Comparison of ENCODE assay signal across 8 cellular contexts in the genomic region with DNA sequence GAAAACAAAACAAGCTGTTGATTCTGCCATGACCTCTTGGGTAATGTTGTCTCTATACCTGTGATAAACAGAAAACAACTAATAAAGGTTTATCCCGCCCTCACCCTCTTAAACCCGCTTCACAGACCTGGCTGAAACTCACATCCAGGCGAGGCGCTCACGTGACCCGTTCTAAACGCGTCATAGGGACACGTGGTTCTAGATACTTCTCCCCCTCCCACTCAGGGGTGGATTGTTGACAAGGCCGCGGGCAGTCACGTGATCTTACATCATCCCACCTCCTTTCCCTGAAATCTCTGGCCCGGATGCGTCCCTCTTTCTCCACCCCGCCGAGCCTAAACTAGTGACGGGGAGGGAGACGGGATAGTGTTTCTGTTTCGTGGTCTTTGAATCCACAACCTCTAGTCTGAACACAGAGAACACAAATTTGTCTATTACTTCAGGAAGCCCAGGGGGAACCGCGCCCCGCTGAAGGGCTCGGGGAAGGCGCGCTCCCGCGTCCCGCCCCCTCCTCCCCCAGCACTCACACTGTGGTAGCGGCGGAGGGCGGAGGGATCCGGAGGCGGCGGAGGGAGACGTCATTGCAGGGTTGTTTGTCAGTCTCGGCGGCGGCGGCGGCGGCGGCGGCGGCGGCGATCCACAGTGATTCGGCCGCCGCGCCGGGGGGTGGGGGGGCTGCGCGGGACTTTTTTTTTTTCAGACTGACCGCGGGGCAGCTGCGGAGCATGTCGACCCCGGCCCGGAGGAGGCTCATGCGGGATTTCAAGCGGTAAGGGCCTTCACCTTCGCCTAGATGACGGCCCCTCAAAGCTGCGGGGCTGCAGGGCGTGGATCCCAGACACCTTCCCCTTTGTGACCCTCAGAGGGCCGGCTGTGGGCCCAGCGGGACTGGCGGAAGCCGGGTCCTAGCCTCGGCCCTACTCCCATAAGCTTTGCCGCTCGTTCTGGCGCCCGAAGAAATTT. TPM values are rescaled to one million over a fixed set of nuclear protein-coding genes. Genes with fewer than 3 reads are reported as not detected.
DNase-seq lines count a peak whose midpoint lies in the region; ATAC-seq and TF ChIP-seq lines count a peak whose summit lies in the region.

A gene (plus strand): TSS at position 699 of the 963 bp plus-strand sequence. CDS start 27 bp downstream, at position 726.

- H2AFZ ChIP-seq in ACC112 (ENCODE audit: low read length, unreplicated experiment) = peak within 1 kb of the TSS; percentile 77

- H3K27me3 ChIP-seq in ACC112 (ENCODE audit: insufficient read depth, low read length) (no peaks in the 10 kb centered on the region), breast epithelium (no peaks in the 10 kb centered on the region), iPS-18a (ENCODE audit: control insufficient read depth, insufficient read depth, low read length) (no peaks in the 10 kb centered on the region), skeletal muscle satellite cell (ENCODE audit: control insufficient read depth, insufficient read depth, low read length) (no peaks in the 10 kb centered on the region)

- intact Hi-C loops in breast epithelium (cut with DNase I; ENCODE audit: low total_unique reads) = no loop called here

- peak; percentile 60 for TF ChIP-seq POLR2A in breast epithelium (IDR thresholded peaks at IDR 0.05)

- peak within 1 kb of the TSS; percentile 98 for H3K4me3 ChIP-seq in ACC112 (ENCODE audit: low read depth, low read length)
- peak within 1 kb of the TSS; percentile 97 to 100 (median 98) for H3K4me3 ChIP-seq in breast epithelium
- peak within 1 kb of the TSS; percentile 90 for H3K4me3 ChIP-seq in iPS-18a (ENCODE audit: low read length)
- peak within 1 kb of the TSS; percentile 98 for H3K4me3 ChIP-seq in skeletal muscle satellite cell (ENCODE audit: low read length)

- H3K9me3 ChIP-seq in breast epithelium = no peaks in the 10 kb centered on the region
- no peaks in the 10 kb centered on the region for H3K9me3 ChIP-seq in iPS-18a (ENCODE audit: control insufficient read depth, low read depth, low read length)
- no peaks in the 10 kb centered on the region for H3K9me3 ChIP-seq in skeletal muscle satellite cell (replicated peaks; ENCODE audit: low read length)

- H3K4me2 ChIP-seq in skeletal muscle satellite cell (ENCODE audit: low read length) = peak within 1 kb of the TSS; percentile 89

- H3K27ac ChIP-seq in ACC112 (ENCODE audit: low read depth, low read length) (peak within 1 kb of the TSS; percentile 95), VCaP (peak within 1 kb of the TSS; percentile 93), breast epithelium (peak within 1 kb of the TSS; percentile 99), iPS-18a (ENCODE audit: low read length) (peak within 1 kb of the TSS; percentile 99)

- no peak for TF ChIP-seq CTCF in VCaP (conservative IDR thresholded peaks at IDR 0.05)
- peak in 1 of 3 donors; percentile 28 for TF ChIP-seq CTCF in breast epithelium (IDR thresholded peaks at IDR 0.05)

- H3K36me3 ChIP-seq in ACC112 (ENCODE audit: insufficient read depth, low read length) = peaks cover 8% of the 10 kb centered on the region; the same call in 1 of the 2 replicates
- H3K36me3 ChIP-seq in breast epithelium = no peaks in the 10 kb centered on the region
- H3K36me3 ChIP-seq in iPS-18a (ENCODE audit: control insufficient read depth, low read depth, low read length) = no peaks in the 10 kb centered on the region
- H3K36me3 ChIP-seq in skeletal muscle satellite cell (ENCODE audit: insufficient read depth, low read length) = peaks cover 11% of the 10 kb centered on the region

- ATAC-seq in GM18870 (IDR thresholded peaks at IDR 0.05; ENCODE audit: unreplicated experiment) = peak; percentile 87
- peak; percentile 76 for ATAC-seq in HG03135 (IDR thresholded peaks at IDR 0.05; ENCODE audit: unreplicated experiment)

- DNase-seq in NCI-H2196 treated with DMSO at 0.1 percent for 48 hours (lab: John Stamatoyannopoulos, UW; ENCODE audit: unreplicated experiment) (peak; percentile 99), breast epithelium (ENCODE audit: low spot score in 2 of 2) (peak; percentile 99 to 100)

- H3K9ac ChIP-seq in iPS-18a (ENCODE audit: low read length) (peak within 1 kb of the TSS; percentile 97), skeletal muscle satellite cell (ENCODE audit: low read depth, low read length) (peak within 1 kb of the TSS; percentile 99)

- H3K4me1 ChIP-seq in ACC112 (ENCODE audit: control insufficient read depth, insufficient read depth, low read length, unreplicated experiment) (peaks cover 7% of the 10 kb centered on the region), breast epithelium (peaks cover 0 to 6% of the 10 kb centered on the region in 2 donors), iPS-18a (ENCODE audit: control insufficient read depth, low read depth, low read length) (peaks cover 9% of the 10 kb centered on the region), skeletal muscle satellite cell (ENCODE audit: control insufficient read depth, insufficient read depth, low read length) (peaks cover 15% of the 10 kb centered on the region)

- peaks cover 56% of the 10 kb centered on the region for H3K79me2 ChIP-seq in ACC112 (ENCODE audit: control insufficient read depth, insufficient read depth, low read length, unreplicated experiment)

RNA-seq across cellular contexts. Expression of the gene that starts here (rescaled TPM):
- total RNA-seq in breast epithelium = 10 to 100 TPM; 54.6 to 76.7 (median 72.2) TPM
- total RNA-seq in skeletal muscle satellite cell (2012; rRNA removed) = 21.5 and 30.6 TPM in 2 replicates

Comparison
In these comparisons a context has a peak if more than half of its experiments do, and no peak if none do; other contexts are left out.
1. Peak in every context shown above with its lines: DNase-seq, ATAC-seq, H3K4me3 ChIP-seq and H3K27ac ChIP-seq.